ENCODE assay signal across 35 cellular contexts in genomic region chr1:174721246-174721645, GRCh38.
A peak's percentile ranks its signal among the peaks of the same experiment; 100 is the strongest.
DNase-seq lines count a peak whose midpoint lies in the region; ATAC-seq, FAIRE-seq and TF ChIP-seq lines count a peak whose summit lies in the region.
"Had no signal": no experiment of that assay in that cellular context is flagged by ENCODE, and none has a peak within 500 bp of the region (broad histone marks: within the 10 kb centered on the region; RNA-seq: fewer than 3 reads in every experiment).

No MANE protein-coding gene starts in this region.

- ATAC-seq in HepG2, result no peak
- no peak for ATAC-seq in right lobe of liver
- peak; percentile 65 for ATAC-seq in sciatic nerve
- no peak for ATAC-seq in activated CD8-positive, alpha-beta T cell treated with anti-CD3 and anti-CD28 coated beads, Interleukin-2, amount 10 ng/mL, durations not matched to agents 7 days and 5 days
- ATAC-seq: A549; CD8-positive, alpha-beta T cell had no signal

- TF ChIP-seq EP300 in HepG2 (IDR thresholded peaks at IDR 0.05; ENCODE audit: low read depth in 2 of 2, low read length in 2 of 2) (peak in 1 of 2 experiments; percentile 13; a peak in 1 of 4 replicates), HepG2 (CRISPR knock-in tag; IDR thresholded peaks at IDR 0.05; ENCODE audit: borderline replicate concordance) (no peak)

- H3K4me3 ChIP-seq in HepG2 (replicated peaks in 1 of 3; ENCODE audit: insufficient read depth in 1 of 3, low read depth in 2 of 3, low read length in 3 of 3) (no peak overlapping the region), right lobe of liver (no peak overlapping the region), fibroblast of villous mesenchyme (ENCODE audit: low read depth, low read length) (no peak overlapping the region)
- H3K4me3 ChIP-seq: A549; BLaER1; BLaER1 treated with 17β-estradiol and CSF1 and Interleukin-3, amounts not matched to agents 10 nM and 100 nM had no signal

- TF ChIP-seq POLR2A in HepG2 (IDR thresholded peaks at IDR 0.05; ENCODE audit: insufficient read depth in 1 of 2, low read depth in 2 of 2, low read length in 2 of 2) (no peak), right lobe of liver (IDR thresholded peaks at IDR 0.05) (no peak)

- FAIRE-seq in HepG2 (lab: Jason Lieb, UNC), result no peak
- FAIRE-seq: A204.1, A549, D721Med had no signal

- in situ Hi-C loops in HepG2 (cut with HindIII; ENCODE audit: extremely low pct_ligation_motif_present, low pct_unique_long_range_greater_than_20kb), result no loop called here

- 51% methylated on average over 2 of the region's 2 CpGs for WGBS in HepG2 (ENCODE audit: low lambda C conversion rate)
- 80% methylated on average over 2 of the region's 2 CpGs for WGBS in right lobe of liver (ENCODE audit: insufficient coverage, low coverage, low lambda C conversion rate, missing lambda C conversion rate)

- no peaks in the 10 kb centered on the region for H3K27me3 Mint-ChIP-seq in activated CD8-positive, alpha-beta T cell treated with anti-CD3 and anti-CD28 coated beads, Interleukin-2, amount 10 ng/mL, durations not matched to agents 7 days and 5 days (ENCODE audit: low read depth)
- H3K27me3 Mint-ChIP-seq: B cell; CD4-positive, alpha-beta memory T cell; CD4-positive, alpha-beta T cell; CD4-positive, CD25-positive, alpha-beta regulatory T cell; CD8-positive, alpha-beta memory T cell had no signal

- H3K27ac ChIP-seq in HepG2 (ENCODE audit: extremely low read length, insufficient read depth, low read length), result peak overlapping the region; percentile 2
- H3K27ac ChIP-seq in right lobe of liver, result no peak overlapping the region
- H3K27ac ChIP-seq: 22Rv1; A549; BLaER1; BLaER1 treated with 17β-estradiol and CSF1 and Interleukin-3, amounts not matched to agents 10 nM and 100 nM; C4-2B had no signal

- POLR2A ChIA-PET in HepG2 (lab: Yijun Ruan, JAX), result no interaction called here
- POLR2A ChIA-PET in activated CD8-positive, alpha-beta T cell treated with anti-CD3 and anti-CD28 coated beads, Interleukin-2, amount 10 ng/mL, durations not matched to agents 7 days and 5 days (lab: Charles Lee), result no interaction called here

- CTCF ChIA-PET in HepG2 (lab: Yijun Ruan, JAX; ENCODE audit: low intra/inter-chr PET ratio, low total read pairs), result no interaction called here
- CTCF ChIA-PET in activated CD8-positive, alpha-beta T cell treated with anti-CD3 and anti-CD28 coated beads, Interleukin-2, amount 10 ng/mL, durations not matched to agents 7 days and 5 days (lab: Charles Lee), result no interaction called here

- H3K4me1 Mint-ChIP-seq in activated CD8-positive, alpha-beta T cell treated with anti-CD3 and anti-CD28 coated beads, Interleukin-2, amount 10 ng/mL, durations not matched to agents 7 days and 5 days (ENCODE audit: low read depth), result no peaks in the 10 kb centered on the region
- H3K4me1 Mint-ChIP-seq: CD14-positive monocyte had no signal

- H3K9ac ChIP-seq in HepG2 (ENCODE audit: insufficient read depth, low read depth, low read length), result no peak overlapping the region
- H3K9ac ChIP-seq: BLaER1; BLaER1 treated with 17β-estradiol and CSF1 and Interleukin-3, amounts not matched to agents 10 nM and 100 nM had no signal

- H4K20me1 ChIP-seq in HepG2 (ENCODE audit: insufficient read depth, low read length), result no peaks in the 10 kb centered on the region
- H4K20me1 ChIP-seq: BLaER1; BLaER1 treated with 17β-estradiol and CSF1 and Interleukin-3, amounts not matched to agents 10 nM and 100 nM had no signal

- no peaks in the 10 kb centered on the region for H3K9me3 Mint-ChIP-seq in activated CD8-positive, alpha-beta T cell treated with anti-CD3 and anti-CD28 coated beads, Interleukin-2, amount 10 ng/mL, durations not matched to agents 7 days and 5 days (ENCODE audit: insufficient read depth)
- H3K9me3 Mint-ChIP-seq: CD4-positive, alpha-beta T cell; CD4-positive, CD25-positive, alpha-beta regulatory T cell; CD8-positive, alpha-beta memory T cell; CD8-positive, alpha-beta T cell had no signal

- H3K27me3 ChIP-seq in HepG2 (ENCODE audit: control insufficient read depth in 1 of 2, insufficient read depth in 2 of 2, low read length in 2 of 2) (no peaks in the 10 kb centered on the region), right lobe of liver (no peaks in the 10 kb centered on the region)
- H3K27me3 ChIP-seq: BE2C; BLaER1; BLaER1 treated with 17β-estradiol and CSF1 and Interleukin-3, amounts not matched to agents 10 nM and 100 nM had no signal

- intact Hi-C loops in HepG2 (cut with micrococcal nuclease; ENCODE audit: unreplicated experiment), result no loop called here
- intact Hi-C loops in right lobe of liver (cut with DNase I), result no loop called here
- intact Hi-C loops in sciatic nerve (cut with DNase I), result no loop called here

- no peak overlapping the region for H3K27ac Mint-ChIP-seq in activated CD8-positive, alpha-beta T cell treated with anti-CD3 and anti-CD28 coated beads, Interleukin-2, amount 10 ng/mL, durations not matched to agents 7 days and 5 days
- H3K27ac Mint-ChIP-seq: B cell; CD14-positive monocyte; CD4-positive, alpha-beta memory T cell; CD4-positive, alpha-beta T cell; CD4-positive, CD25-positive, alpha-beta regulatory T cell; CD8-positive, alpha-beta T cell had no signal

- TF ChIP-seq CTCF in HepG2 (CRISPR knock-in tag; IDR thresholded peaks at IDR 0.05) (no peak), right lobe of liver (IDR thresholded peaks at IDR 0.05) (no peak), fibroblast of villous mesenchyme (IDR thresholded peaks at IDR 0.05; ENCODE audit: insufficient read depth, low read depth, low read length) (no peak)

- no peak overlapping the region for H2AFZ ChIP-seq in HepG2 (ENCODE audit: low read length)

- H3K4me1 ChIP-seq in HepG2 (ENCODE audit: insufficient read depth, low read length) (peaks cover 41% of the 10 kb centered on the region), right lobe of liver (peaks cover 0 to 12% (median 4%) of the 10 kb centered on the region in 4 donors)
- H3K4me1 ChIP-seq: A549; BE2C; BLaER1; BLaER1 treated with 17β-estradiol and CSF1 and Interleukin-3, amounts not matched to agents 10 nM and 100 nM; Caco-2 had no signal

- H3K36me3 ChIP-seq in HepG2 (replicated peaks in 1 of 2; ENCODE audit: control insufficient read depth in 1 of 2, insufficient read depth in 2 of 2, low read length in 2 of 2) (no peaks in the 10 kb centered on the region), right lobe of liver (no peaks in the 10 kb centered on the region)
- H3K36me3 ChIP-seq: BE2C; BLaER1; BLaER1 treated with 17β-estradiol and CSF1 and Interleukin-3, amounts not matched to agents 10 nM and 100 nM had no signal

- no peaks in the 10 kb centered on the region for H3K36me3 Mint-ChIP-seq in activated CD8-positive, alpha-beta T cell treated with anti-CD3 and anti-CD28 coated beads, Interleukin-2, amount 10 ng/mL, durations not matched to agents 7 days and 5 days (ENCODE audit: low read depth)
- H3K36me3 Mint-ChIP-seq: CD14-positive monocyte had no signal

- no peaks in the 10 kb centered on the region for H3K79me2 ChIP-seq in HepG2 (ENCODE audit: insufficient read depth, low read length)

- H3K9me3 ChIP-seq in HepG2 (ENCODE audit: low read length) (no peaks in the 10 kb centered on the region), right lobe of liver (no peaks in the 10 kb centered on the region)
- H3K9me3 ChIP-seq: BE2C, Caco-2 had no signal

- no peak for DNase-seq in HepG2 (ENCODE audit: low spot score)
- DNase-seq in right lobe of liver, result no peak
- DNase-seq in fibroblast of villous mesenchyme (ENCODE audit: low read depth), result peak; percentile 34
- no peak for DNase-seq in sciatic nerve (ENCODE audit: low spot score)
- no peak for DNase-seq in activated CD8-positive, alpha-beta T cell treated with anti-CD3 and anti-CD28 coated beads, Interleukin-2, amount 10 ng/mL, durations not matched to agents 7 days and 5 days
- DNase-seq in islet precursor cell, result no peak
- DNase-seq: 8988T; ACHN; AML-193; BE2C; C1 segment of cervical spinal cord; Caco-2; Calu3; CD4-positive, alpha-beta memory T cell; CD4-positive, alpha-beta T cell; CD4-positive, CD25-positive, alpha-beta regulatory T cell; CD8-positive, alpha-beta memory T cell; CD8-positive, alpha-beta T cell; COR-L47; DMS 273 treated with DMSO at 0.1 percent for 48 hours; DMS153; DMS53; DMS79; DMS79 treated with DMSO at 0.1 percent for 48 hours; DND-41; EL had no signal

- no peak for TF ChIP-seq RAD21 in HepG2 (CRISPR knock-in tag; IDR thresholded peaks at IDR 0.05)

- BruUV-seq in HepG2 (replicated peaks; lab: Mats Ljungman, UMichigan), result no TSS peak

- H3K4me2 ChIP-seq in HepG2 (ENCODE audit: low read depth, low read length), result no peak overlapping the region
- H3K4me2 ChIP-seq: A549; BLaER1; BLaER1 treated with 17β-estradiol and CSF1 and Interleukin-3, amounts not matched to agents 10 nM and 100 nM had no signal

- no peak overlapping the region for H3K4me3 Mint-ChIP-seq in activated CD8-positive, alpha-beta T cell treated with anti-CD3 and anti-CD28 coated beads, Interleukin-2, amount 10 ng/mL, durations not matched to agents 7 days and 5 days
- H3K4me3 Mint-ChIP-seq: B cell; CD14-positive monocyte; CD4-positive, alpha-beta memory T cell; CD4-positive, alpha-beta T cell; CD4-positive, CD25-positive, alpha-beta regulatory T cell; CD8-positive, alpha-beta memory T cell; CD8-positive, alpha-beta T cell had no signal

TF ChIP-seq in HepG2, 621 proteins besides CTCF, POLR2A, EP300 and RAD21 (continues in another document):
- TF ChIP-seq GLI4 (CRISPR knock-in tag; IDR thresholded peaks at IDR 0.05; ENCODE audit: borderline replicate concordance) (no peak), FOXP1 (IDR thresholded peaks at IDR 0.05) (no peak), FOXP1 (CRISPR knock-in tag; IDR thresholded peaks at IDR 0.05) (0 out of 2 replicates have a peak, but pooled peaks have one; percentile 34), KLF16 (CRISPR knock-in tag; IDR thresholded peaks at IDR 0.05) (0 out of 4 replicates have a peak, but pooled peaks of 1 of the 2 experiments have one; percentile 19), ZGPAT (CRISPR knock-in tag; IDR thresholded peaks at IDR 0.05) (peak; percentile 28; the same call in 1 of the 2 replicates), ZFAT (CRISPR knock-in tag; conservative IDR thresholded peaks at IDR 0.05) (no peak)
